In the genomic region with DNA sequence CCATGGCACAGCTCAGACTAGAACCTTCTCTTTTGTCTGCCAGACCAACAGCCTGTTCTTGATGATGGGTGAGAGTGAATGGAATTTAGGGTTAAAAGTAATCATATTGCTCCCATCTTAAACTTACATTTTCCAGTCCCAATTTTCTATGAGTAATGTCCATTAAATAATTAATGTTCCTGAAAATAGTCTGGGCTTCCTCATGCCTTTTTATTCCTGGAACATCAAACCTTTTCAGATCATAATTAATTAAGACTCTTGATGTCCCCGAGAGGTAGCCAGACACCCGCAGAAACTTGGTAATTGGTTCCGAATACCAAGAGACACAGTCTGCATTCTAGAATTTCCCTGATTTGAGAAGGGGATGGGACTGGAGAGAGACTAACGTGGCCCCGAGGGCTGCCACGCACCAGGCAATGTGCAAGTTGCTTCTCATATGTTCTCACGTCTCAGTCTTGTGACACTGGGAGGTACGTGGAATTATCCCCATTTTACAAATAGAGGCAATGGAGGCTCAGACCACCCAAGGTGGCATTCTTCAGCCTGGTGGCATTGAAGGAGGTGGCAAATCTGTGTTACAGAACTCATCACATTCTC, we compare ENCODE assay signal across 30 cellular contexts.
"Had no signal": no experiment of that assay in that cellular context is flagged by ENCODE, and none has a peak within 500 bp of the region (broad histone marks: within the 10 kb centered on the region; RNA-seq: fewer than 3 reads in every experiment).

No MANE protein-coding gene starts in this region.

- DNase-seq: activated CD4-positive, alpha-beta memory T cell treated with anti-CD3 and anti-CD28 coated beads, Interleukin-2, amount 10 ng/mL, durations not matched to agents 7 days and 5 days; activated CD4-positive, alpha-beta T cell treated with anti-CD3 and anti-CD28 coated beads, Interleukin-2, amount 10 ng/mL, durations not matched to agents 7 days and 5 days; activated CD4-positive, CD25-positive, alpha-beta regulatory T cell; activated CD8-positive, alpha-beta memory T cell treated with anti-CD3 and anti-CD28 coated beads for 24 hours; activated CD8-positive, alpha-beta memory T cell treated with anti-CD3 and anti-CD28 coated beads, Interleukin-2, amount 10 ng/mL, durations not matched to agents 7 days and 5 days; activated CD8-positive, alpha-beta memory T cell treated with anti-CD3 and anti-CD28 coated beads, Interleukin-2, amount 50 U/mL, for 48 hours; activated effector memory CD4-positive, alpha-beta T cell treated with Interleukin-2 at 50 U/mL for 16 hours; activated naive CD4-positive, alpha-beta T cell treated with anti-CD3 and anti-CD28 coated beads, Interleukin-2, amount 10 ng/mL, durations not matched to agents 7 days and 5 days; activated T-cell treated with anti-CD3 and anti-CD28 coated beads, Interleukin-2, amount 50 U/mL, for 48 hours; amniotic stem cell; aorta; brain microvascular endothelial cell; MM.1S; MV-4-11; NCI-H1092; NCI-H1436 treated with DMSO at 0.1 percent for 48 hours; NCI-H1694 treated with DMSO at 0.1 percent for 48 hours; NCI-H2029; NCI-H345; NCI-H526; NCI-H748 treated with DMSO at 0.1 percent for 48 hours; NK-92 treated with Interleukin-12 subunit alpha and Interleukin-12 subunit beta, amount 100 ng/mL, for 24 hours; PC-3; Peyer's patch; RPMI8226; SIG-M5; T1000; WERI-Rb-1 had no signal

- H3K9me3 ChIP-seq: Peyer's patch had no signal

- H3K4me2 ChIP-seq: KMS-11 had no signal

- H3K4me1 ChIP-seq: Peyer's patch had no signal

- H3K36me3 ChIP-seq: brain microvascular endothelial cell, Peyer's patch, WERI-Rb-1 had no signal

- ATAC-seq: activated CD8-positive, alpha-beta memory T cell treated with anti-CD3 and anti-CD28 coated beads, Interleukin-2, amount 10 ng/mL, durations not matched to agents 7 days and 5 days; PC-3; Right ventricle myocardium inferior had no signal

- H3K9ac ChIP-seq: KMS-11 had no signal

- H3K27ac ChIP-seq: brain microvascular endothelial cell, KMS-11, Peyer's patch, WERI-Rb-1 had no signal

- H3K4me3 ChIP-seq: Peyer's patch had no signal

- H3K27me3 ChIP-seq: brain microvascular endothelial cell, Peyer's patch had no signal
